In genomic region chr20:59559863-59560262, GRCh38 we compare ENCODE assay signal across 31 cellular contexts. TPM values are rescaled to one million over a fixed set of nuclear protein-coding genes. Genes with fewer than 3 reads are reported as not detected.
"Had no signal": no experiment of that assay in that cellular context is flagged by ENCODE, and none has a peak within 500 bp of the region (broad histone marks: within the 10 kb centered on the region; RNA-seq: fewer than 3 reads in every experiment).

No MANE protein-coding gene starts in this region.

- H3K4me3 ChIP-seq: ascending aorta, breast epithelium, cardiac muscle cell, colonic mucosa, gastrocnemius medialis, heart left ventricle had no signal

- H3K27me3 ChIP-seq: ascending aorta, cardiac muscle cell, colonic mucosa, gastrocnemius medialis had no signal

- H3K4me1 ChIP-seq: ascending aorta, breast epithelium, colonic mucosa, gastrocnemius medialis, heart left ventricle had no signal

- DNase-seq: activated B cell treated with CpG ODN at 0.5 μM for 24 hours; activated CD4-positive, alpha-beta memory T cell treated with anti-CD3 and anti-CD28 coated beads for 36 hours; activated CD4-positive, alpha-beta T cell treated with anti-CD3 and anti-CD28 coated beads for 36 hours; activated CD4-positive, alpha-beta T cell treated with anti-CD3 and anti-CD28 coated beads, Interleukin-2, amount 10 ng/mL, durations not matched to agents 24 days and 14 days; activated CD4-positive, CD25-positive, alpha-beta regulatory T cell treated with anti-CD3 and anti-CD28 coated beads, Interleukin-2, amount 50 U/mL, for 72 hours; activated CD8-positive, alpha-beta memory T cell treated with anti-CD3 and anti-CD28 coated beads, Interleukin-2, amount 10 ng/mL, durations not matched to agents 7 days and 5 days; activated CD8-positive, alpha-beta memory T cell treated with anti-CD3 and anti-CD28 coated beads, Interleukin-2, amount 50 U/mL, for 4 hours; activated CD8-positive, alpha-beta T cell treated with anti-CD3 and anti-CD28 coated beads, Interleukin-2, amount 10 ng/mL, durations not matched to agents 7 days and 5 days; activated effector memory CD4-positive, alpha-beta T cell treated with anti-CD3 and anti-CD28 coated beads, Interleukin-2, amount 50 U/mL, for 16 hours; activated naive CD4-positive, alpha-beta T cell treated with anti-CD3 and anti-CD28 coated beads, Interleukin-2, amount 10 ng/mL, durations not matched to agents 7 days and 5 days; activated naive CD8-positive, alpha-beta T cell treated with anti-CD3 and anti-CD28 coated beads, Interleukin-2, amount 10 ng/mL, durations not matched to agents 7 days and 5 days; activated T-cell treated with anti-CD3 and anti-CD28 coated beads, Interleukin-2, amount 50 U/mL, for 1 hour; activated T-cell treated with anti-CD3 and anti-CD28 coated beads, Interleukin-2, amount 50 U/mL, for 48 hours; central memory CD4-positive, alpha-beta T cell; colonic mucosa; effector memory CD4-positive, alpha-beta T cell; endodermal cell; gastrocnemius medialis; heart left ventricle; T-cell; T-helper 9 cell; WERI-Rb-1 had no signal

- H3K9me3 ChIP-seq: ascending aorta, breast epithelium, colonic mucosa, gastrocnemius medialis, heart left ventricle had no signal

- ATAC-seq: activated CD4-positive, alpha-beta T cell treated with anti-CD3 and anti-CD28 coated beads for 36 hours; activated CD8-positive, alpha-beta memory T cell treated with anti-CD3 and anti-CD28 coated beads, Interleukin-2, amount 10 ng/mL, durations not matched to agents 7 days and 5 days; activated CD8-positive, alpha-beta T cell treated with anti-CD3 and anti-CD28 coated beads, Interleukin-2, amount 10 ng/mL, durations not matched to agents 7 days and 5 days; activated naive CD4-positive, alpha-beta T cell treated with anti-CD3 and anti-CD28 coated beads, Interleukin-2, amount 50 U/mL, for 72 hours; gastrocnemius medialis; heart left ventricle; T-cell had no signal

- H3K27ac ChIP-seq: ascending aorta, breast epithelium, cardiac muscle cell, colonic mucosa, gastrocnemius medialis, heart left ventricle, WERI-Rb-1 had no signal

- H3K36me3 ChIP-seq: ascending aorta, breast epithelium, cardiac muscle cell, colonic mucosa, gastrocnemius medialis, heart left ventricle, WERI-Rb-1 had no signal

RNA-seq across cellular contexts. Expression of gene PHACTR3, which starts 44.5 kb away (rescaled TPM):
- total RNA-seq: activated B cell treated with CpG ODN at 0.5 μM for 24 hours; activated CD4-positive, alpha-beta memory T cell treated with anti-CD3 and anti-CD28 coated beads for 36 hours; activated CD4-positive, alpha-beta T cell treated with anti-CD3 and anti-CD28 coated beads for 36 hours; activated CD4-positive, alpha-beta T cell treated with anti-CD3 and anti-CD28 coated beads, Interleukin-2, amount 10 ng/mL, durations not matched to agents 24 days and 14 days; activated CD8-positive, alpha-beta memory T cell treated with anti-CD3 and anti-CD28 coated beads for 36 hours; activated CD8-positive, alpha-beta memory T cell treated with anti-CD3 and anti-CD28 coated beads, Interleukin-2, amount 10 ng/mL, durations not matched to agents 7 days and 5 days; activated CD8-positive, alpha-beta T cell treated with anti-CD3 and anti-CD28 coated beads, Interleukin-2, amount 10 ng/mL, durations not matched to agents 7 days and 5 days; activated naive CD4-positive, alpha-beta T cell treated with anti-CD3 and anti-CD28 coated beads, Interleukin-2, amount 50 U/mL, for 72 hours; activated naive CD8-positive, alpha-beta T cell treated with anti-CD3 and anti-CD28 coated beads, Interleukin-2, amount 10 ng/mL, durations not matched to agents 7 days and 5 days; activated T-helper 1 cell treated with anti-CD3 and anti-CD28 coated beads, Interleukin-12 subunit alpha, Interleukin-12 subunit beta, Interleukin-2, Interleukin-4 antibody, amounts not matched to agents 30 ng/mL and 10 ng/mL and 1 ng/mL, durations not matched to agents 14 hours and 24 hours and 36 hours; activated T-helper 2 cell treated with anti-CD3 and anti-CD28 coated beads, Interferon-gamma antibody, Interleukin-2, Interleukin-4, amounts not matched to agents 10 μg/mL and 5 μg/mL and 100 μg/mL, durations not matched to agents 14 hours and 24 hours and 36 hours; ascending aorta; esophagus mucosa; T-cell; T-helper 2 cell treated with Interferon-gamma antibody and Interleukin-4, amounts not matched to agents 100 ng/mL and 5 ng/mL, for 36 hours had no signal
